Comparison of ENCODE assay signal across 29 cellular contexts in the genomic region with DNA sequence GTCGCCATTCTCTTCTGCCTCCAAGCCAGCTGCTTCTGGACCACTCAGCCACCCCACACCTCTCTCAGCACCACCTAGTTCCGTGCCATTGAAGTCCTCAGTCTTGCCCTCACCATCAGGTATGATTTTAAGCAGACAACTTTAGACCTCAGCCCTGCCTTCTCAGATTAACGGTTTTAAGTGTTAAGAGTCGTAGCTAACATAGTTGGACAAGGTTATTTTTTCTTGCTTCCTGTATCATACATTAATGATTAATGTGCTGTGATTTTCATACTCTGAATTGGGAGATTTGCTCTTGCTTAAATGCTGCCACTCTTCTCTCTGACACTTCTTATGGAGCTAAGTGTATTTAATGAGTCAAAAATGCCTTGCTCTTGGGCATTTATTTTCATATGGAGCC.
"Had no signal": no experiment of that assay in that cellular context is flagged by ENCODE, and none has a peak within 500 bp of the region (broad histone marks: within the 10 kb centered on the region; RNA-seq: fewer than 3 reads in every experiment).

No MANE protein-coding gene starts in this region.

- H3K9me3 ChIP-seq: adrenal gland, body of pancreas, colonic mucosa, esophagus squamous epithelium, gastroesophageal sphincter, heart right ventricle had no signal

- H3K9me3 Mint-ChIP-seq: activated CD4-positive, alpha-beta memory T cell treated with anti-CD3 and anti-CD28 coated beads for 36 hours; activated naive CD4-positive, alpha-beta T cell treated with anti-CD3 and anti-CD28 coated beads, Interleukin-2, amount 50 U/mL, for 24 hours; activated naive CD8-positive, alpha-beta T cell treated with anti-CD3 and anti-CD28 coated beads for 36 hours; activated naive CD8-positive, alpha-beta T cell treated with anti-CD3 and anti-CD28 coated beads, Interleukin-2, amount 50 U/mL, for 24 hours; WTC11 had no signal

- H3K27me3 Mint-ChIP-seq: activated CD4-positive, alpha-beta memory T cell treated with anti-CD3 and anti-CD28 coated beads for 36 hours; activated CD8-positive, alpha-beta memory T cell treated with anti-CD3 and anti-CD28 coated beads, Interleukin-2, amount 10 ng/mL, durations not matched to agents 7 days and 5 days; activated naive CD4-positive, alpha-beta T cell treated with anti-CD3 and anti-CD28 coated beads, Interleukin-2, amount 50 U/mL, for 24 hours; activated naive CD8-positive, alpha-beta T cell treated with anti-CD3 and anti-CD28 coated beads for 36 hours; activated naive CD8-positive, alpha-beta T cell treated with anti-CD3 and anti-CD28 coated beads, Interleukin-2, amount 50 U/mL, for 24 hours had no signal

- ATAC-seq: activated CD8-positive, alpha-beta memory T cell treated with anti-CD3 and anti-CD28 coated beads, Interleukin-2, amount 10 ng/mL, durations not matched to agents 7 days and 5 days; activated CD8-positive, alpha-beta T cell treated with anti-CD3 and anti-CD28 coated beads, Interleukin-2, amount 10 ng/mL, durations not matched to agents 7 days and 5 days; activated naive CD8-positive, alpha-beta T cell treated with anti-CD3 and anti-CD28 coated beads, Interleukin-2, amount 50 U/mL, for 24 hours; body of pancreas; gastroesophageal sphincter; heart right ventricle; SK-N-SH treated with all-trans-retinoic acid at 6 μM for 48 hours; WTC11 had no signal

- H3K4me3 ChIP-seq: adrenal gland, body of pancreas, colonic mucosa, esophagus squamous epithelium, gastroesophageal sphincter, heart right ventricle had no signal

- H3K4me3 Mint-ChIP-seq: activated CD4-positive, alpha-beta memory T cell treated with anti-CD3 and anti-CD28 coated beads for 36 hours; activated CD8-positive, alpha-beta memory T cell treated with anti-CD3 and anti-CD28 coated beads, Interleukin-2, amount 10 ng/mL, durations not matched to agents 7 days and 5 days; activated CD8-positive, alpha-beta T cell treated with anti-CD3 and anti-CD28 coated beads, Interleukin-2, amount 10 ng/mL, durations not matched to agents 7 days and 5 days; activated naive CD4-positive, alpha-beta T cell treated with anti-CD3 and anti-CD28 coated beads, Interleukin-2, amount 50 U/mL, for 24 hours; activated naive CD8-positive, alpha-beta T cell treated with anti-CD3 and anti-CD28 coated beads for 36 hours; activated naive CD8-positive, alpha-beta T cell treated with anti-CD3 and anti-CD28 coated beads, Interleukin-2, amount 50 U/mL, for 24 hours; WTC11 had no signal

- H3K4me1 Mint-ChIP-seq: WTC11 had no signal

- H3K27me3 ChIP-seq: adrenal gland, body of pancreas, colonic mucosa, esophagus squamous epithelium, gastroesophageal sphincter, heart right ventricle had no signal

- H3K4me1 ChIP-seq: adrenal gland, body of pancreas, colonic mucosa, esophagus squamous epithelium, gastroesophageal sphincter, heart right ventricle had no signal

- H3K27ac ChIP-seq: adrenal gland, body of pancreas, colonic mucosa, esophagus squamous epithelium, gastroesophageal sphincter, heart right ventricle, VCaP had no signal

- DNase-seq: activated CD4-positive, alpha-beta memory T cell treated with anti-CD3 and anti-CD28 coated beads for 36 hours; activated CD4-positive, alpha-beta T cell treated with anti-CD3 and anti-CD28 coated beads for 1 hour; activated CD4-positive, alpha-beta T cell treated with anti-CD3 and anti-CD28 coated beads for 4 hours; activated CD8-positive, alpha-beta memory T cell treated with anti-CD3 and anti-CD28 coated beads, Interleukin-2, amount 10 ng/mL, durations not matched to agents 7 days and 5 days; activated CD8-positive, alpha-beta memory T cell treated with anti-CD3 and anti-CD28 coated beads, Interleukin-2, amount 50 U/mL, for 4 hours; activated CD8-positive, alpha-beta T cell treated with anti-CD3 and anti-CD28 coated beads, Interleukin-2, amount 10 ng/mL, durations not matched to agents 7 days and 5 days; activated gamma-delta T cell; activated naive CD4-positive, alpha-beta T cell; activated naive CD8-positive, alpha-beta T cell treated with anti-CD3 and anti-CD28 coated beads for 36 hours; activated naive CD8-positive, alpha-beta T cell treated with anti-CD3 and anti-CD28 coated beads, Interleukin-2, amount 50 U/mL, for 24 hours; activated T-cell treated with anti-CD3 and anti-CD28 coated beads, Interleukin-2, amount 50 U/mL, for 48 hours; adrenal gland; amygdala; aorta; body of pancreas; caudate nucleus; cerebellar nuclear complex; colonic mucosa; effector CD8-positive, alpha-beta T cell; esophagus squamous epithelium; foreskin melanocyte; heart right ventricle; T-helper 1 cell; T-helper 2 cell had no signal

- H3K27ac Mint-ChIP-seq: activated CD4-positive, alpha-beta memory T cell treated with anti-CD3 and anti-CD28 coated beads for 36 hours; activated CD8-positive, alpha-beta memory T cell treated with anti-CD3 and anti-CD28 coated beads, Interleukin-2, amount 10 ng/mL, durations not matched to agents 7 days and 5 days; activated CD8-positive, alpha-beta T cell treated with anti-CD3 and anti-CD28 coated beads, Interleukin-2, amount 10 ng/mL, durations not matched to agents 7 days and 5 days; activated naive CD4-positive, alpha-beta T cell treated with anti-CD3 and anti-CD28 coated beads, Interleukin-2, amount 50 U/mL, for 24 hours; activated naive CD8-positive, alpha-beta T cell treated with anti-CD3 and anti-CD28 coated beads for 36 hours; activated naive CD8-positive, alpha-beta T cell treated with anti-CD3 and anti-CD28 coated beads, Interleukin-2, amount 50 U/mL, for 24 hours; WTC11 had no signal
